In genomic region chr14:95503365-95504134, GRCh38 we compare ENCODE assay signal across 11 cellular contexts. TPM values are rescaled to one million over a fixed set of nuclear protein-coding genes. Genes with fewer than 3 reads are reported as not detected.
A peak's percentile ranks its signal among the peaks of the same experiment; 100 is the strongest.
DNase-seq lines count a peak whose midpoint lies in the region; ATAC-seq, FAIRE-seq and TF ChIP-seq lines count a peak whose summit lies in the region.
"Had no signal": no experiment of that assay in that cellular context is flagged by ENCODE, and none has a peak within 500 bp of the region (broad histone marks: within the 10 kb centered on the region; RNA-seq: fewer than 3 reads in every experiment).

No MANE protein-coding gene starts in this region.

- H3K4me1 ChIP-seq in psoas muscle, result peaks cover 48% of the 10 kb centered on the region

- ATAC-seq in GM18508 (IDR thresholded peaks at IDR 0.05; ENCODE audit: insufficient read depth, unreplicated experiment) (peak; percentile 27), GM21390 (IDR thresholded peaks at IDR 0.05; ENCODE audit: unreplicated experiment) (peak; percentile 64), HG03175 (IDR thresholded peaks at IDR 0.05; ENCODE audit: unreplicated experiment) (peak; percentile 64), naive B cell (ENCODE audit: low read depth in 2 of 2) (no peak), psoas muscle (no peak)

- H3K9me3 Mint-ChIP-seq in naive B cell, result no peaks in the 10 kb centered on the region
- H3K9me3 Mint-ChIP-seq: activated naive CD8-positive, alpha-beta T cell treated with anti-CD3 and anti-CD28 coated beads, Interleukin-2, amount 10 ng/mL, durations not matched to agents 7 days and 5 days had no signal

- WGBS in psoas muscle, 3 donors, result 87 to 91% (median 91%) methylated on average over 8 of the region's 8 CpGs

- no peaks in the 10 kb centered on the region for H3K27me3 Mint-ChIP-seq in naive B cell
- H3K27me3 Mint-ChIP-seq: activated naive CD8-positive, alpha-beta T cell treated with anti-CD3 and anti-CD28 coated beads, Interleukin-2, amount 10 ng/mL, durations not matched to agents 7 days and 5 days had no signal

- H3K27me3 ChIP-seq in psoas muscle (ENCODE audit: insufficient read depth in 3 of 3, low read length in 2 of 3), result no peaks in the 10 kb centered on the region

- peak overlapping the region in 4 of 6 donors; percentile 64 to 83 (median 74) for H3K27ac Mint-ChIP-seq in naive B cell

- H3K36me3 Mint-ChIP-seq in naive B cell, result peaks cover 11 to 14% of the 10 kb centered on the region in 2 donors

- H3K4me1 Mint-ChIP-seq in naive B cell, result peaks cover 55 to 85% (median 77%) of the 10 kb centered on the region in 3 donors

- peak overlapping the region in 2 of 8 donors; percentile 36 to 51 for H3K4me3 Mint-ChIP-seq in naive B cell
- H3K4me3 Mint-ChIP-seq: activated naive CD8-positive, alpha-beta T cell treated with anti-CD3 and anti-CD28 coated beads, Interleukin-2, amount 10 ng/mL, durations not matched to agents 7 days and 5 days had no signal

- H3K27ac ChIP-seq in psoas muscle, result no peak overlapping the region

- TF ChIP-seq CTCF in psoas muscle (IDR thresholded peaks at IDR 0.05) (no peak), D721Med (IDR thresholded peaks at IDR 0.05; ENCODE audit: insufficient read depth, missing control alignments) (no peak)

- no peak overlapping the region for H3K4me3 ChIP-seq in psoas muscle

- DNase-seq in naive B cell, result no peak
- no peak for DNase-seq in psoas muscle
- DNase-seq in D721Med (ENCODE audit: insufficient read length, low spot score), result no peak
- DNase-seq in cerebellar nuclear complex (lab: John Stamatoyannopoulos, UW), result no peak
- DNase-seq: activated naive CD8-positive, alpha-beta T cell treated with anti-CD3 and anti-CD28 coated beads, Interleukin-2, amount 10 ng/mL, durations not matched to agents 7 days and 5 days; mesendoderm; NCI-H510A; T1000 had no signal

- no peaks in the 10 kb centered on the region for H3K36me3 ChIP-seq in psoas muscle (ENCODE audit: insufficient read depth in 1 of 2, low read depth in 1 of 2)

- no peaks in the 10 kb centered on the region for H3K9me3 ChIP-seq in psoas muscle

- FAIRE-seq in D721Med (lab: Jason Lieb, UNC), result no peak

- intact Hi-C loops in psoas muscle (cut with DNase I), result no loop called here

RNA-seq across cellular contexts. Expression of gene SYNE3, which starts 12.9 kb away (rescaled TPM):
- 1 to 10 TPM in 5 of 6 donors, under 1 TPM in 1; 0.71 to 9.4 (median 5.3) TPM for polyA plus RNA-seq in naive B cell (ENCODE audit: low read depth in 6 of 6)
- 1 to 10 TPM; 3.4 to 4.7 (median 4.1) TPM for total RNA-seq in psoas muscle
- polyA plus RNA-seq in psoas muscle, result 1 to 10 TPM in 1 of 3 donors, under 1 TPM in 2; 0.45 to 1.3 (median 0.96) TPM

RNA-seq across cellular contexts. Expression of gene GLRX5, which starts 31.3 kb away (rescaled TPM):
- polyA plus RNA-seq in naive B cell (ENCODE audit: low read depth in 6 of 6) (10 to 100 TPM; 51.3 to 98.1 (median 62.4) TPM), psoas muscle (10 to 100 TPM; 65.5 to 98.7 (median 68.4) TPM)
- 10 to 100 TPM; 46.9 to 97.6 (median 57.0) TPM for total RNA-seq in psoas muscle

Comparison
In these comparisons a context has a peak if more than half of its experiments do, and no peak if none do; other contexts are left out.
1. ATAC-seq: peak in GM18508 (single experiment), GM21390 (single experiment) and HG03175 (single experiment); none in naive B cell (0 of 2) and psoas muscle (0 of 4).